In the genomic region with DNA sequence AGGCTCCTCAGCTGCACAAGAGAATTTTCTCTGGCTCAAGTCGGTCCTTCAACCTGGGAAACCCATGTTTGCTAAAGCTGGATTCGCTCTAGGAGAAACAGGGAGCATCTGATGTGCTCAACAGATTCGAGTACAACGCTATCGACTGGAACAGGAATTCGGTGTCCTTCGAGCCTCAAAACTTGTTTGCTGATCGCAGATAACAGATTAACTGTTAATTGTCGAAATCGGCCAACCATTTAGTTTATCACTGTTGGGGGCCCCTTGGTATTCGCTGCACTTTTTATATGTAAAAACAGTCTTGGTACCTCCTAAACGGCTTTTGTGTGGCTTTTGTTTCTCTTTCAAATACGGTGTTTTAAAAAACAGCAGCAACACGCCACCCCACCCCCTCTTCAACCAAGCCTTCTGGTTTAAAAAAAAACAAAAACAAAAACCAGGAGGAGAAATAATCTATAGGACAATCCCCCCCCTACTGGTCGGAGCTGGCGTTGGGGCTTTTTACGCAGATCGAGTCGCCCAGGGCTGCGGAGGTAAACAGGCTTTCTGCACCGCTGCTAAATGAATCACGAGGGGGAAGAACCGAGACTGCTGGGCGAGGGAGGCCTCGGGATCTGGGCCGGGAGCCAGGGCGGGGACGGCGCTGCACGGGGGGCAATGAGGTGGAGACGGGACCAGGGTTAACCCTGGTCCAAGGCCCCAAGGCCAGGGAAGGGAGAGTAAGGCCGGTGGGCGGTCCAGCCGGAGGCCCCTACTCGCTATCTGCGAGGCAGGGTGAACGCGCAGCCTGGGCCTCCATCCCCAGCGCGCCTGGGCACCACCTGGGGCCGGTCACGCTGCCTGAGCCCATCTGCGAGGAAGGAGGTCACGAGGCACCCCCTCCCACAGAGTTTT, we compare ENCODE assay signal across 8 cellular contexts.
DNase-seq lines count a peak whose midpoint lies in the region; ATAC-seq and TF ChIP-seq lines count a peak whose summit lies in the region.

No MANE protein-coding gene starts in this region.

- peak overlapping the region; percentile 76 for H3K4me3 Mint-ChIP-seq in natural killer cell treated with Interleukin-12 subunit alpha and Interleukin-12 subunit beta and Interleukin-15 and Interleukin-18, amount 100 ng/mL, for 72 hours
- peak overlapping the region; percentile 81 for H3K4me3 Mint-ChIP-seq in type B pancreatic cell

- peaks cover 0 to 24% of the 10 kb centered on the region in 2 donors for H3K27me3 Mint-ChIP-seq in natural killer cell treated with Interleukin-12 subunit alpha and Interleukin-12 subunit beta and Interleukin-15 and Interleukin-18, amount 100 ng/mL, for 72 hours
- H3K27me3 Mint-ChIP-seq in type B pancreatic cell = peaks cover 14% of the 10 kb centered on the region

- no peaks in the 10 kb centered on the region for H3K9me3 Mint-ChIP-seq in natural killer cell treated with Interleukin-12 subunit alpha and Interleukin-12 subunit beta and Interleukin-15 and Interleukin-18, amount 100 ng/mL, for 72 hours
- H3K9me3 Mint-ChIP-seq in type B pancreatic cell = no peaks in the 10 kb centered on the region

- ATAC-seq in HG02870 (IDR thresholded peaks at IDR 0.05; ENCODE audit: unreplicated experiment) = peak; percentile 47
- ATAC-seq in natural killer cell treated with Interleukin-12 subunit alpha and Interleukin-12 subunit beta and Interleukin-15 and Interleukin-18, amount 100 ng/mL, for 72 hours = peak; percentile 82 to 85

- peak; percentile 82 for DNase-seq in NCI-H2227 treated with DMSO at 0.1 percent for 48 hours (lab: John Stamatoyannopoulos, UW)
- peak; percentile 65 for DNase-seq in activated CD4-positive, alpha-beta T cell treated with anti-CD3 and anti-CD28 coated beads for 1 hour
- peak; percentile 82 for DNase-seq in dermis blood vessel endothelial cell
- DNase-seq in natural killer cell treated with Interleukin-12 subunit alpha and Interleukin-12 subunit beta and Interleukin-15 and Interleukin-18, amount 100 ng/mL, for 72 hours (ENCODE audit: low spot score) = peak; percentile 74
- DNase-seq in type B pancreatic cell (ENCODE audit: extremely low spot score, unreplicated experiment) = no peak
- no peak for DNase-seq in pons (ENCODE audit: low spot score)

- no peaks in the 10 kb centered on the region for H3K36me3 Mint-ChIP-seq in natural killer cell treated with Interleukin-12 subunit alpha and Interleukin-12 subunit beta and Interleukin-15 and Interleukin-18, amount 100 ng/mL, for 72 hours
- peaks cover 4% of the 10 kb centered on the region for H3K36me3 Mint-ChIP-seq in type B pancreatic cell

- peak; percentile 59 for TF ChIP-seq CTCF in GM12872 (IDR thresholded peaks at IDR 0.05; ENCODE audit: insufficient read depth, low read depth, low read length)
- TF ChIP-seq CTCF in type B pancreatic cell (conservative IDR thresholded peaks at IDR 0.05) = peak; percentile 73

- H3K27ac Mint-ChIP-seq in natural killer cell treated with Interleukin-12 subunit alpha and Interleukin-12 subunit beta and Interleukin-15 and Interleukin-18, amount 100 ng/mL, for 72 hours = peak overlapping the region in 1 of 2 donors; percentile 12
- H3K27ac Mint-ChIP-seq in type B pancreatic cell = peak overlapping the region; percentile 88

- H3K4me1 Mint-ChIP-seq in natural killer cell treated with Interleukin-12 subunit alpha and Interleukin-12 subunit beta and Interleukin-15 and Interleukin-18, amount 100 ng/mL, for 72 hours (ENCODE audit: low read depth in 2 of 2) = peaks cover 28 to 37% of the 10 kb centered on the region in 2 donors
- peaks cover 45% of the 10 kb centered on the region for H3K4me1 Mint-ChIP-seq in type B pancreatic cell (ENCODE audit: unreplicated experiment)

Comparison
In these comparisons a context has a peak if more than half of its experiments do, and no peak if none do; other contexts are left out.
1. DNase-seq: peak in NCI-H2227 treated with DMSO at 0.1 percent for 48 hours (single experiment), activated CD4-positive, alpha-beta T cell treated with anti-CD3 and anti-CD28 coated beads for 1 hour (single experiment), dermis blood vessel endothelial cell (single experiment) and natural killer cell treated with Interleukin-12 subunit alpha and Interleukin-12 subunit beta and Interleukin-15 and Interleukin-18, amount 100 ng/mL, for 72 hours (single experiment); none in type B pancreatic cell (single experiment) and pons (single experiment).